ENCODE assay signal across 11 cellular contexts in genomic region chr6:56091159-56091869, GRCh38.
DNase-seq lines count a peak whose midpoint lies in the region; FAIRE-seq and TF ChIP-seq lines count a peak whose summit lies in the region.
"Had no signal": no experiment of that assay in that cellular context is flagged by ENCODE, and none has a peak within 500 bp of the region (broad histone marks: within the 10 kb centered on the region; RNA-seq: fewer than 3 reads in every experiment).

No MANE protein-coding gene starts in this region.

- no peak for TF ChIP-seq CTCF in HFFc6 (IDR thresholded peaks at IDR 0.05)
- no peak for TF ChIP-seq CTCF in fibroblast of villous mesenchyme (IDR thresholded peaks at IDR 0.05; ENCODE audit: insufficient read depth, low read depth, low read length)

- peak overlapping the region; percentile 20; the same call in 1 of the 2 replicates for H3K4me3 Mint-ChIP-seq in HFFc6
- H3K4me3 Mint-ChIP-seq: activated naive CD8-positive, alpha-beta T cell treated with anti-CD3 and anti-CD28 coated beads for 36 hours; neural crest cell had no signal

- FAIRE-seq in GM19239 (lab: Jason Lieb, UNC): no peak

- DNase-seq in HFFc6 (peak; percentile 77), SIG-M5 (lab: John Stamatoyannopoulos, UW) (peak; percentile 20), fibroblast of villous mesenchyme (ENCODE audit: low read depth) (peak; percentile 92), cerebellar nuclear complex (lab: John Stamatoyannopoulos, UW) (no peak), GM19239 (ENCODE audit: insufficient read length, low spot score) (no peak), ureter (ENCODE audit: low spot score) (no peak)
- no peak for DNase-seq in activated CD4-positive, alpha-beta T cell treated with anti-CD3 and anti-CD28 coated beads, Interleukin-2, amount 50 U/mL, for 1 hour
- DNase-seq: activated naive CD8-positive, alpha-beta T cell treated with anti-CD3 and anti-CD28 coated beads for 36 hours; NCI-H526 treated with DMSO at 0.1 percent for 48 hours had no signal

- no peaks in the 10 kb centered on the region for H3K36me3 Mint-ChIP-seq in HFFc6 (ENCODE audit: low read depth)
- H3K36me3 Mint-ChIP-seq: activated naive CD8-positive, alpha-beta T cell treated with anti-CD3 and anti-CD28 coated beads for 36 hours had no signal

- H3K27ac Mint-ChIP-seq in HFFc6: peak overlapping the region; percentile 70
- H3K27ac Mint-ChIP-seq: activated naive CD8-positive, alpha-beta T cell treated with anti-CD3 and anti-CD28 coated beads for 36 hours had no signal

- H3K27me3 Mint-ChIP-seq in HFFc6 (ENCODE audit: insufficient read depth): peaks cover 3% of the 10 kb centered on the region
- H3K27me3 Mint-ChIP-seq: activated naive CD8-positive, alpha-beta T cell treated with anti-CD3 and anti-CD28 coated beads for 36 hours had no signal

- peaks cover 14% of the 10 kb centered on the region for H3K4me1 Mint-ChIP-seq in HFFc6 (ENCODE audit: low read depth)
- H3K4me1 Mint-ChIP-seq: activated naive CD8-positive, alpha-beta T cell treated with anti-CD3 and anti-CD28 coated beads for 36 hours had no signal

- peak overlapping the region in 13 of 21 experiments; percentile 11 to 70 (median 39) for H3K27ac ChIP-seq in skin epidermis

- no peaks in the 10 kb centered on the region; the same call in 1 of the 2 replicates for H3K9me3 Mint-ChIP-seq in HFFc6

- H3K4me3 ChIP-seq in fibroblast of villous mesenchyme (ENCODE audit: low read depth, low read length) (no peak overlapping the region), skin epidermis (no peak overlapping the region)

Comparison
In these comparisons a context has a peak if more than half of its experiments do, and no peak if none do; other contexts are left out.
1. DNase-seq: peak in HFFc6 (single experiment), SIG-M5 (single experiment) and fibroblast of villous mesenchyme (single experiment); none in cerebellar nuclear complex (0 of 2), activated CD4-positive, alpha-beta T cell treated with anti-CD3 and anti-CD28 coated beads, Interleukin-2, amount 50 U/mL, for 1 hour (single experiment), GM19239 (single experiment) and ureter (single experiment).